In the genomic region with DNA sequence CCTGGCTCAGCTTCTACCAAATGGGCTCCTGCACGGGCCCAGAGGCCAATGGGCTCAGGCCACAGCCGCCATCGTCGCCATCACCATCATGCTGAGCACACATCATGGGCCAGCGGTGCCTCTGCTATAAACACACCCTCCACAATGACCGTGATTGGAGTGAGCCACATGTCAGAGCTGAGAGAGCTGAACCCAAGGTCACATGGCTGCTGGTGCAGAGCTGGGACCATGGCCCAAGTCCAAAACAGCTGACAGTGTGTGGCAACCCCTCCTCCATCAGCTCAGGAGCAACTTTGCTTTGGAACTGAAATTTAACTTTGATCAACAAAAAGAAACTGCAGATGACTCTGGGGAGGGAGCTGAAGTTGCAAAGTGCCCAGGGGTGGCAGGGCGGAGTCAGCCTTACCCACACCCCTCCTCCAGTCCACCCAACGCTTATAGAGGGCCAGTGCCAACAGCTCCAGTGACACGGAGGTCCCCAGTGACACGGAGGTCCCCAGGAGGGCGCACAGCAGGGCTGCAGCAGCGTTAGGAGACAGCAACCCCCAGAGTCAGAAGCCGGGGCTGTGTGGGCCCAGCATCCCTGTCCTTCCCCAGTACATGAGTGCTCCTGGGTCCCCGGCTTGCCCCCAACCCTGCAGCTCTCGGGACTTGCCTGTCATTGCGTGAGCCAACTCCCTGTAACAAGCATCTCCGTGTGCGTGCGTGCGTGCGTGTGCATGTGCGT, we compare ENCODE assay signal across 9 cellular contexts.
A peak's percentile ranks its signal among the peaks of the same experiment; 100 is the strongest.
DNase-seq lines count a peak whose midpoint lies in the region; ATAC-seq and TF ChIP-seq lines count a peak whose summit lies in the region.
"Had no signal": no experiment of that assay in that cellular context is flagged by ENCODE, and none has a peak within 500 bp of the region (broad histone marks: within the 10 kb centered on the region; RNA-seq: fewer than 3 reads in every experiment).

No MANE protein-coding gene starts in this region.

- peak overlapping the region in 1 of 4 experiments; percentile 2 for H3K4me3 ChIP-seq in fibroblast of lung (replicated peaks in 1 of 4; ENCODE audit: control extremely low read depth in 1 of 4, insufficient read depth in 1 of 4, low read depth in 3 of 4, low read length in 4 of 4)
- no peak overlapping the region for H3K4me3 ChIP-seq in H7 (ENCODE audit: insufficient read depth, low read depth, low read length)
- H3K4me3 ChIP-seq in osteoblast (ENCODE audit: insufficient read depth, low read length), result no peak overlapping the region

- H3K4me1 ChIP-seq in fibroblast of lung (ENCODE audit: control insufficient read depth, extremely low read depth, insufficient read depth, low read length) (peaks cover 11% of the 10 kb centered on the region), osteoblast (ENCODE audit: insufficient read depth, low read length) (peaks cover 18% of the 10 kb centered on the region)

- H3K4me2 ChIP-seq in fibroblast of lung (ENCODE audit: extremely low read depth, insufficient read depth, low read length) (peak overlapping the region; percentile 25), osteoblast (ENCODE audit: insufficient read depth, low read length) (no peak overlapping the region)

- H3K27ac ChIP-seq in fibroblast of lung (ENCODE audit: insufficient read depth, low read length), result peak overlapping the region; percentile 27
- H3K27ac ChIP-seq in osteoblast (ENCODE audit: low read depth, low read length), result no peak overlapping the region
- H3K27ac ChIP-seq: VCaP had no signal

- TF ChIP-seq CTCF in fibroblast of lung (conservative IDR thresholded peaks at IDR 0.05 in 1 of 2, IDR thresholded peaks at IDR 0.05 in 1 of 2; ENCODE audit: low read depth in 1 of 2, low read length in 2 of 2) (no peak), osteoblast (IDR thresholded peaks at IDR 0.05; ENCODE audit: extremely low read depth, low read depth, low read length) (no peak)

- peak; percentile 12 for DNase-seq in Caki2 (ENCODE audit: low read depth)
- DNase-seq in LHCN-M2 (ENCODE audit: low read depth), result peak; percentile 26
- peak in 1 of 2 donors; percentile 49 for DNase-seq in fibroblast of lung (ENCODE audit: low read depth in 2 of 2)
- peak in 44 of 56 donors; percentile 4 to 77 (median 46) for DNase-seq in nucleus accumbens (lab: John Stamatoyannopoulos, UW)
- no peak for DNase-seq in H7
- DNase-seq in osteoblast (ENCODE audit: insufficient read length, low spot score, missing footprints), result no peak

- no peaks in the 10 kb centered on the region for H4K20me1 ChIP-seq in fibroblast of lung (ENCODE audit: control insufficient read depth, extremely low read depth, insufficient read depth, low read length)
- H4K20me1 ChIP-seq in osteoblast (ENCODE audit: insufficient read depth, low read length), result peaks cover 7% of the 10 kb centered on the region

- H3K9ac ChIP-seq in fibroblast of lung (ENCODE audit: insufficient read depth, low read length), result no peak overlapping the region

- no peaks in the 10 kb centered on the region for H3K79me2 ChIP-seq in fibroblast of lung (ENCODE audit: control insufficient read depth, insufficient read depth, low read length)
- H3K79me2 ChIP-seq in osteoblast (ENCODE audit: insufficient read depth, low read length), result peaks cover 3% of the 10 kb centered on the region

- in situ Hi-C loops in Caki2 (cut with HindIII; ENCODE audit: low pct_unique_long_range_greater_than_20kb, low sequenced_read_pairs), result no loop called here

- ATAC-seq in HG03108 (IDR thresholded peaks at IDR 0.05; ENCODE audit: unreplicated experiment), result no peak
- ATAC-seq in GM19023 (IDR thresholded peaks at IDR 0.05; ENCODE audit: unreplicated experiment), result no peak

- H3K9me3 ChIP-seq in fibroblast of lung (ENCODE audit: control insufficient read depth, insufficient read depth, low read depth, low read length) (no peaks in the 10 kb centered on the region), osteoblast (ENCODE audit: low read depth, low read length) (no peaks in the 10 kb centered on the region)

- peak overlapping the region; percentile 20 for H2AFZ ChIP-seq in fibroblast of lung (ENCODE audit: low read length)
- no peak overlapping the region for H2AFZ ChIP-seq in osteoblast (ENCODE audit: low read length)

- H3K27me3 ChIP-seq in fibroblast of lung (ENCODE audit: control insufficient read depth, insufficient read depth, low read length), result no peaks in the 10 kb centered on the region
- H3K27me3 ChIP-seq in H7 (ENCODE audit: control insufficient read depth, insufficient read depth, low read length), result no peaks in the 10 kb centered on the region
- H3K27me3 ChIP-seq in osteoblast (ENCODE audit: insufficient read depth, low read length), result no peaks in the 10 kb centered on the region

- H3K36me3 ChIP-seq in fibroblast of lung (ENCODE audit: control insufficient read depth, insufficient read depth, low read length) (no peaks in the 10 kb centered on the region), H7 (replicated peaks; ENCODE audit: control insufficient read depth, insufficient read depth, low read length) (no peaks in the 10 kb centered on the region), osteoblast (ENCODE audit: insufficient read depth, low read length) (no peaks in the 10 kb centered on the region)

Comparison
In these comparisons a context has a peak if more than half of its experiments do, and no peak if none do; other contexts are left out.
1. DNase-seq: peak in Caki2 (single experiment), LHCN-M2 (single experiment) and nucleus accumbens (44 of 56); none in H7 (single experiment) and osteoblast (single experiment).